Comparison of ENCODE assay signal across 13 cellular contexts in genomic region chr7:74525881-74526280, GRCh38.
DNase-seq lines count a peak whose midpoint lies in the region; ATAC-seq and TF ChIP-seq lines count a peak whose summit lies in the region.
"Had no signal": no experiment of that assay in that cellular context is flagged by ENCODE, and none has a peak within 500 bp of the region (broad histone marks: within the 10 kb centered on the region; RNA-seq: fewer than 3 reads in every experiment).

No MANE protein-coding gene starts in this region.

- 74 to 89% (median 80%) methylated on average over 3 to 7 of the region's 7 CpGs for WGBS in spleen, 5 donors

- TF ChIP-seq POLR2A in spleen (IDR thresholded peaks at IDR 0.05), result no peak

- H3K9me3 ChIP-seq in spleen, result peaks cover 0 to 16% (median 12%) of the 10 kb centered on the region in 8 donors
- H3K9me3 ChIP-seq: SJCRH30 had no signal

- H3K27me3 ChIP-seq in spleen (replicated peaks in 1 of 7), result no peaks in the 10 kb centered on the region
- H3K27me3 ChIP-seq: SJCRH30 had no signal

- H3K4me3 ChIP-seq in spleen, result no peak overlapping the region
- H3K4me3 ChIP-seq: SJCRH30 had no signal

- no peaks in the 10 kb centered on the region for H3K4me1 ChIP-seq in spleen
- H3K4me1 ChIP-seq: SJCRH30 had no signal

- ATAC-seq in GM19452 (IDR thresholded peaks at IDR 0.05; ENCODE audit: unreplicated experiment), result no peak
- ATAC-seq: activated CD4-positive, CD25-positive, alpha-beta regulatory T cell treated with anti-CD3 and anti-CD28 coated beads, Interleukin-2, amount 50 U/mL, for 24 hours; right cardiac atrium had no signal

- TF ChIP-seq CTCF in spleen (IDR thresholded peaks at IDR 0.05 in 8 of 11, conservative IDR thresholded peaks at IDR 0.05 in 3 of 11), result no peak

- H3K36me3 ChIP-seq in spleen, result peaks cover 0 to 28% (median 4%) of the 10 kb centered on the region in 6 donors

- intact Hi-C loops in spleen (cut with DNase I; ENCODE audit: low total_unique reads), result no loop called here

- H3K27ac ChIP-seq in spleen, result no peak overlapping the region
- H3K27ac ChIP-seq: SJCRH30 had no signal

- DNase-seq in COLO668 (lab: John Stamatoyannopoulos, UW; ENCODE audit: unreplicated experiment), result peak; percentile 96
- DNase-seq in NCI-H146 treated with DMSO at 0.1 percent for 48 hours (lab: John Stamatoyannopoulos, UW; ENCODE audit: unreplicated experiment), result peak; percentile 67
- DNase-seq in SW480 (ENCODE audit: low spot score), result peak; percentile 99
- DNase-seq in left kidney (ENCODE audit: low read depth, low spot score), result peak; percentile 48
- no peak for DNase-seq in spleen
- DNase-seq in stimulated activated naive CD4-positive, alpha-beta T cell treated with Interleukin-2 at 50 U/mL for 16 hours (lab: John Stamatoyannopoulos, UW), result no peak
- DNase-seq in AG20443 (ENCODE audit: low spot score), result no peak
- DNase-seq: activated naive CD4-positive, alpha-beta T cell; mesenchymal stem cell; SJCRH30 had no signal

Comparison
In these comparisons a context has a peak if more than half of its experiments do, and no peak if none do; other contexts are left out.
1. DNase-seq: peak in COLO668 (single experiment), NCI-H146 treated with DMSO at 0.1 percent for 48 hours (single experiment), SW480 (single experiment) and left kidney (single experiment); none in spleen (single experiment), stimulated activated naive CD4-positive, alpha-beta T cell treated with Interleukin-2 at 50 U/mL for 16 hours (single experiment) and AG20443 (single experiment).